24 cellular contexts compared by ENCODE assay signal in the genomic region with DNA sequence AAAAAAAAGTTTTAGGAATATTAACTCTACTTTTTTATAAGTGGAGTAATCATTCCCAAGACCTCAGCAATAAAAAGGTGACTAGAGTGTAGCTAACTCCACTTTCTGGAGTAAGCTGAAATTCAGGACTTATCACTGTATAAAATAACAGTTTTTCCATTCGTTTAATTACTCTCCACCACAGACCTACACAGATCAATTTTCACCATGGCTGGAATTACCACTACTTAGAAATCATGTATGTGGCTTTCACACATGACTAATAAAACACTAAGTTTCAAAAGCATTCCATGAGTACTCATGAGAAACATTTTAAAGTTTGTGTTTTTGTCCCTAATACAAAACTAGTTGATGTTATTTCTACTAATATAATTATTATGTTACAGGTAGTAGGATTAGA.
"Had no signal": no experiment of that assay in that cellular context is flagged by ENCODE, and none has a peak within 500 bp of the region (broad histone marks: within the 10 kb centered on the region; RNA-seq: fewer than 3 reads in every experiment).

No MANE protein-coding gene starts in this region.

- H3K27ac ChIP-seq: ovary, psoas muscle, right atrium auricular region, thoracic aorta had no signal

- H3K9me3 ChIP-seq: ovary, psoas muscle, right atrium auricular region, thoracic aorta, uterus had no signal

- H3K4me3 Mint-ChIP-seq: activated naive CD8-positive, alpha-beta T cell; nephron progenitor cell; T-helper 1 cell treated with Interleukin-12 subunit alpha and Interleukin-12 subunit beta and Interleukin-4 antibody, amounts not matched to agents 30 μg/mL and 1 μg/mL, for 36 hours; type B pancreatic cell had no signal

- H3K36me3 ChIP-seq: ovary, right atrium auricular region, thoracic aorta, uterus had no signal

- H3K27me3 ChIP-seq: ovary, right atrium auricular region, uterus had no signal

- H3K4me1 Mint-ChIP-seq: nephron progenitor cell had no signal

- H3K9me3 Mint-ChIP-seq: activated T-helper 2 cell treated with anti-CD3 and anti-CD28 coated beads, Interferon-gamma antibody, Interleukin-2, Interleukin-4, amounts not matched to agents 10 μg/mL and 5 μg/mL and 100 μg/mL, durations not matched to agents 14 hours and 24 hours and 36 hours; nephron progenitor cell; T-helper 1 cell treated with Interleukin-12 subunit alpha and Interleukin-12 subunit beta and Interleukin-4 antibody, amounts not matched to agents 30 μg/mL and 1 μg/mL, for 36 hours; type B pancreatic cell had no signal

- ATAC-seq: psoas muscle had no signal

- H3K4me3 ChIP-seq: ovary, psoas muscle, right atrium auricular region, thoracic aorta, uterus had no signal

- H3K36me3 Mint-ChIP-seq: type B pancreatic cell had no signal

- H3K27ac Mint-ChIP-seq: activated naive CD8-positive, alpha-beta T cell; activated T-helper 2 cell treated with anti-CD3 and anti-CD28 coated beads, Interferon-gamma antibody, Interleukin-2, Interleukin-4, amounts not matched to agents 10 μg/mL and 5 μg/mL and 100 μg/mL, durations not matched to agents 14 hours and 24 hours and 36 hours; nephron progenitor cell; T-helper 1 cell treated with Interleukin-12 subunit alpha and Interleukin-12 subunit beta and Interleukin-4 antibody, amounts not matched to agents 30 μg/mL and 1 μg/mL, for 36 hours; type B pancreatic cell had no signal

- H3K4me1 ChIP-seq: uterus had no signal

- H3K27me3 Mint-ChIP-seq: activated naive CD8-positive, alpha-beta T cell; type B pancreatic cell had no signal

- DNase-seq: activated CD4-positive, alpha-beta T cell treated with anti-CD3 and anti-CD28 coated beads, Interleukin-2, amount 50 U/mL, for 4 hours; activated CD8-positive, alpha-beta memory T cell treated with anti-CD3 and anti-CD28 coated beads, Interleukin-2, amount 50 U/mL, for 4 hours; activated T-cell treated with anti-CD3 and anti-CD28 coated beads, Interleukin-2, amount 50 U/mL, for 1 hour; caudate nucleus; cortex of kidney; head of caudate nucleus; hippocampal formation; left cardiac atrium; mammary epithelial cell; nephron progenitor cell; ovary; psoas muscle; stimulated activated CD4-positive, alpha-beta T cell treated with anti-CD3 and anti-CD28 coated beads, Interleukin-15, amount 100 ng/mL, for 24 hours; stimulated activated CD4-positive, alpha-beta T cell treated with anti-CD3 and anti-CD28 coated beads, Interleukin-2, amount 100 ng/mL, for 24 hours; stimulated activated naive CD4-positive, alpha-beta T cell; SW 1271; T1000; uterus had no signal
